20 cellular contexts compared by ENCODE assay signal in genomic region chr5:169200086-169200778, GRCh38.
DNase-seq lines count a peak whose midpoint lies in the region; ATAC-seq, FAIRE-seq and TF ChIP-seq lines count a peak whose summit lies in the region.
"Had no signal": no experiment of that assay in that cellular context is flagged by ENCODE, and none has a peak within 500 bp of the region (broad histone marks: within the 10 kb centered on the region; RNA-seq: fewer than 3 reads in every experiment).

No MANE protein-coding gene starts in this region.

- H2BK120ac ChIP-seq in mesenchymal stem cell (ENCODE audit: low read depth, low read length), result no peak overlapping the region

- intact Hi-C loops in HepG2 (cut with micrococcal nuclease; ENCODE audit: unreplicated experiment), result no loop called here
- intact Hi-C loops in right lobe of liver (cut with DNase I), result no loop called here

- TF ChIP-seq EP300 in HepG2 (IDR thresholded peaks at IDR 0.05; ENCODE audit: low read depth in 2 of 2, low read length in 2 of 2) (no peak), HepG2 (CRISPR knock-in tag; IDR thresholded peaks at IDR 0.05; ENCODE audit: borderline replicate concordance) (no peak)

- H2AK5ac ChIP-seq in mesenchymal stem cell (ENCODE audit: low read length, severe bottlenecking), result no peak overlapping the region

- no peak for FAIRE-seq in HepG2 (lab: Jason Lieb, UNC)
- FAIRE-seq: D721Med had no signal

- H3K4ac ChIP-seq in mesenchymal stem cell (ENCODE audit: low read depth in 1 of 2, low read length in 2 of 2), result no peak overlapping the region

- H2BK5ac ChIP-seq in mesenchymal stem cell (ENCODE audit: low read depth, low read length, poor library complexity, severe bottlenecking), result peak overlapping the region; percentile 20

- TF ChIP-seq CTCF in HepG2 (CRISPR knock-in tag; IDR thresholded peaks at IDR 0.05) (no peak), right lobe of liver (IDR thresholded peaks at IDR 0.05) (no peak)

- ATAC-seq in HepG2 (no peak), right lobe of liver (no peak)

- no peak overlapping the region for H4K91ac ChIP-seq in mesenchymal stem cell (ENCODE audit: low read length)

- CTCF ChIA-PET in HepG2 (lab: Yijun Ruan, JAX; ENCODE audit: low intra/inter-chr PET ratio, low total read pairs), result no interaction called here

- DNase-seq in HepG2 (ENCODE audit: low spot score), result no peak
- DNase-seq in right lobe of liver, result no peak
- DNase-seq in adipocyte (ENCODE audit: low read depth), result no peak
- no peak for DNase-seq in mesenchymal stem cell
- DNase-seq in activated effector memory CD4-positive, alpha-beta T cell treated with Interleukin-2 at 50 U/mL for 16 hours, result no peak
- DNase-seq in NCI-H82 treated with DMSO at 0.1 percent for 48 hours (lab: John Stamatoyannopoulos, UW; ENCODE audit: unreplicated experiment), result no peak
- DNase-seq in KBM-7, result no peak
- DNase-seq: 8988T, EL, GF-D8, HCEC 1CT, MV-4-11, NCI-H1105 treated with DMSO at 0.1 percent for 48 hours, NCI-H2029 treated with DMSO at 0.1 percent for 48 hours, NCI-H2171, NCI-H345, NCI-H524, NCI-H82, Right ventricle myocardium superior had no signal

- no peak overlapping the region for H2BK15ac ChIP-seq in mesenchymal stem cell (ENCODE audit: low read depth, poor library complexity, severe bottlenecking)

- in situ Hi-C loops in HepG2 (cut with HindIII; ENCODE audit: extremely low pct_ligation_motif_present, low pct_unique_long_range_greater_than_20kb), result no loop called here
- in situ Hi-C loops in KBM-7 (cut with MboI; ENCODE audit: low pct_unique_long_range_greater_than_20kb, low sequenced_read_pairs), result no loop called here

- H2AFZ ChIP-seq in HepG2 (ENCODE audit: low read length) (no peak overlapping the region), mesenchymal stem cell (ENCODE audit: low read depth, low read length) (no peak overlapping the region)

- H3K36me3 ChIP-seq in HepG2 (replicated peaks in 1 of 2; ENCODE audit: control insufficient read depth in 1 of 2, insufficient read depth in 2 of 2, low read length in 2 of 2) (no peaks in the 10 kb centered on the region), right lobe of liver (no peaks in the 10 kb centered on the region), adipocyte (ENCODE audit: control insufficient read depth, insufficient read depth, low read length, severe bottlenecking) (no peaks in the 10 kb centered on the region), mesenchymal stem cell (ENCODE audit: control insufficient read depth in 1 of 2, insufficient read depth in 2 of 2, low read depth in 1 of 2, low read length in 2 of 2) (peaks cover 0 to 23% of the 10 kb centered on the region in 2 experiments)

- no peak for TF ChIP-seq POLR2A in HepG2 (IDR thresholded peaks at IDR 0.05; ENCODE audit: insufficient read depth in 1 of 2, low read depth in 2 of 2, low read length in 2 of 2)
- no peak for TF ChIP-seq POLR2A in right lobe of liver (IDR thresholded peaks at IDR 0.05)

- H2BK12ac ChIP-seq in mesenchymal stem cell (ENCODE audit: low read length in 2 of 2), result no peak overlapping the region

- H4K8ac ChIP-seq in mesenchymal stem cell (ENCODE audit: low read length), result no peak overlapping the region

- no peak overlapping the region for H3K18ac ChIP-seq in mesenchymal stem cell (ENCODE audit: low read depth in 1 of 2, low read length in 2 of 2)

- H3K27ac ChIP-seq in HepG2 (ENCODE audit: extremely low read length, insufficient read depth, low read length), result no peak overlapping the region
- H3K27ac ChIP-seq in right lobe of liver, result no peak overlapping the region
- no peak overlapping the region for H3K27ac ChIP-seq in mesenchymal stem cell (ENCODE audit: low read length, poor library complexity, severe bottlenecking)

- H3K79me1 ChIP-seq in mesenchymal stem cell (replicated peaks; ENCODE audit: low read length, poor library complexity, severe bottlenecking), result no peaks in the 10 kb centered on the region

- no peaks in the 10 kb centered on the region for H4K20me1 ChIP-seq in HepG2 (ENCODE audit: insufficient read depth, low read length)

- H3K4me3 ChIP-seq in HepG2 (replicated peaks in 1 of 3; ENCODE audit: insufficient read depth in 1 of 3, low read depth in 2 of 3, low read length in 3 of 3), result no peak overlapping the region
- H3K4me3 ChIP-seq in right lobe of liver, result no peak overlapping the region
- H3K4me3 ChIP-seq in adipocyte (ENCODE audit: low read length), result no peak overlapping the region
- no peak overlapping the region for H3K4me3 ChIP-seq in mesenchymal stem cell (ENCODE audit: insufficient read depth in 1 of 2, low read depth in 1 of 2, low read length in 2 of 2)

- 17% methylated on average over 3 of the region's 6 CpGs for WGBS in HepG2 (ENCODE audit: low lambda C conversion rate)
- 28% methylated on average over 3 of the region's 6 CpGs for WGBS in right lobe of liver (ENCODE audit: insufficient coverage, low coverage, low lambda C conversion rate, missing lambda C conversion rate)
- WGBS in mesenchymal stem cell, result 61% methylated on average over 5 of the region's 6 CpGs

- no peak overlapping the region for H3K23ac ChIP-seq in mesenchymal stem cell (ENCODE audit: low read length in 2 of 2)

- H3K4me2 ChIP-seq in HepG2 (ENCODE audit: low read depth, low read length), result no peak overlapping the region
- no peak overlapping the region for H3K4me2 ChIP-seq in mesenchymal stem cell (ENCODE audit: low read length, poor library complexity, severe bottlenecking)

- H3K14ac ChIP-seq in mesenchymal stem cell (ENCODE audit: low read length in 2 of 2), result no peak overlapping the region

- BruUV-seq in HepG2 (replicated peaks; lab: Mats Ljungman, UMichigan), result no TSS peak

- no peak for TF ChIP-seq RAD21 in HepG2 (CRISPR knock-in tag; IDR thresholded peaks at IDR 0.05)

- H3K27me3 ChIP-seq in HepG2 (ENCODE audit: control insufficient read depth in 1 of 2, insufficient read depth in 2 of 2, low read length in 2 of 2), result peaks cover 0 to 7% of the 10 kb centered on the region in 2 experiments; a peak in 1 of 5 replicates
- H3K27me3 ChIP-seq in right lobe of liver, result no peaks in the 10 kb centered on the region
- no peaks in the 10 kb centered on the region for H3K27me3 ChIP-seq in adipocyte (replicated peaks; ENCODE audit: control insufficient read depth, insufficient read depth, low read length)
- H3K27me3 ChIP-seq in mesenchymal stem cell (ENCODE audit: control insufficient read depth in 1 of 2, insufficient read depth in 1 of 2, low read length in 2 of 2), result no peaks in the 10 kb centered on the region

- no peaks in the 10 kb centered on the region for H3K79me2 ChIP-seq in HepG2 (ENCODE audit: insufficient read depth, low read length)

- H3K9ac ChIP-seq in HepG2 (ENCODE audit: insufficient read depth, low read depth, low read length) (no peak overlapping the region), adipocyte (ENCODE audit: low read length) (peak overlapping the region; percentile 12), mesenchymal stem cell (ENCODE audit: low read length) (no peak overlapping the region)

- no peaks in the 10 kb centered on the region for H3K9me3 ChIP-seq in HepG2 (ENCODE audit: low read length)
- H3K9me3 ChIP-seq in right lobe of liver, result no peaks in the 10 kb centered on the region
- H3K9me3 ChIP-seq in adipocyte (ENCODE audit: control insufficient read depth, low read length), result peaks cover 7% of the 10 kb centered on the region
- H3K9me3 ChIP-seq in mesenchymal stem cell (ENCODE audit: control insufficient read depth, low read length), result peaks cover 5% of the 10 kb centered on the region

- H3K4me1 ChIP-seq in HepG2 (ENCODE audit: insufficient read depth, low read length) (no peaks in the 10 kb centered on the region), right lobe of liver (no peaks in the 10 kb centered on the region), adipocyte (ENCODE audit: control insufficient read depth, insufficient read depth, low read length) (peaks cover 47% of the 10 kb centered on the region), mesenchymal stem cell (ENCODE audit: control insufficient read depth, insufficient read depth, low read depth, low read length) (no peaks in the 10 kb centered on the region)

- POLR2A ChIA-PET in HepG2 (lab: Yijun Ruan, JAX), result no interaction called here

TF ChIP-seq in HepG2, 621 proteins besides CTCF, POLR2A, EP300 and RAD21:
- TF ChIP-seq NCOA1 (CRISPR knock-in tag; IDR thresholded peaks at IDR 0.05), result no peak
- TF ChIP-seq ATF7 (IDR thresholded peaks at IDR 0.05), result peak; percentile 91
- no peak for TF ChIP-seq ATF7 (CRISPR knock-in tag; IDR thresholded peaks at IDR 0.05)
- TF ChIP-seq NCOA2 (CRISPR knock-in tag; IDR thresholded peaks at IDR 0.05), result no peak
- no peak for TF ChIP-seq ZBTB34 (CRISPR knock-in tag; IDR thresholded peaks at IDR 0.05)
- TF ChIP-seq ZNF605 (CRISPR knock-in tag; IDR thresholded peaks at IDR 0.05), result no peak
- TF ChIP-seq CREB1 (IDR thresholded peaks at IDR 0.05), result peak; percentile 53
- no peak for TF ChIP-seq CREB1 (CRISPR knock-in tag; IDR thresholded peaks at IDR 0.05)
- TF ChIP-seq KDM6A (CRISPR knock-in tag; IDR thresholded peaks at IDR 0.05; ENCODE audit: low read depth), result no peak
- no peak for TF ChIP-seq PLSCR1 (CRISPR knock-in tag; IDR thresholded peaks at IDR 0.05; ENCODE audit: borderline replicate concordance)
TF ChIP-seq in HepG2: peak in this region for 2.
